Comparison of ENCODE assay signal across 23 cellular contexts in genomic region chr14:91595736-91596135, GRCh38.
"Had no signal": no experiment of that assay in that cellular context is flagged by ENCODE, and none has a peak within 500 bp of the region (broad histone marks: within the 10 kb centered on the region; RNA-seq: fewer than 3 reads in every experiment).

No MANE protein-coding gene starts in this region.

- ATAC-seq: effector memory CD8-positive, alpha-beta T cell; esophagus mucosa; gastrocnemius medialis; heart right ventricle; left cardiac atrium; left lung; left ventricle myocardium superior; lower lobe of right lung; naive thymus-derived CD4-positive, alpha-beta T cell had no signal

- H3K36me3 ChIP-seq: colonic mucosa, esophagus squamous epithelium, gastrocnemius medialis, heart right ventricle, left lung, lower lobe of right lung had no signal

- H3K4me1 ChIP-seq: colonic mucosa, esophagus squamous epithelium, gastrocnemius medialis, heart right ventricle, left lung, lower lobe of right lung had no signal

- H3K27ac ChIP-seq: colonic mucosa, epithelial cell of prostate, esophagus squamous epithelium, gastrocnemius medialis, heart right ventricle, left lung, lower lobe of right lung had no signal

- DNase-seq: colonic mucosa; cortex of kidney; effector CD8-positive, alpha-beta T cell; effector memory CD8-positive, alpha-beta T cell; endodermal cell; erythroblast; esophagus squamous epithelium; foreskin fibroblast; foreskin melanocyte; gastrocnemius medialis; glutamatergic neuron; head of caudate nucleus; heart right ventricle; hippocampal formation; left cardiac atrium; left lung; left ventricle myocardium superior; lower lobe of right lung; mesenchymal stem cell; midbrain; naive thymus-derived CD4-positive, alpha-beta T cell had no signal

- H3K9me3 ChIP-seq: colonic mucosa, esophagus squamous epithelium, gastrocnemius medialis had no signal

- H3K4me3 ChIP-seq: colonic mucosa, esophagus squamous epithelium, gastrocnemius medialis, heart right ventricle, left lung, lower lobe of right lung had no signal

- H3K27me3 ChIP-seq: colonic mucosa, esophagus squamous epithelium, gastrocnemius medialis, left lung had no signal
